ENCODE assay signal across 12 cellular contexts in the genomic region with DNA sequence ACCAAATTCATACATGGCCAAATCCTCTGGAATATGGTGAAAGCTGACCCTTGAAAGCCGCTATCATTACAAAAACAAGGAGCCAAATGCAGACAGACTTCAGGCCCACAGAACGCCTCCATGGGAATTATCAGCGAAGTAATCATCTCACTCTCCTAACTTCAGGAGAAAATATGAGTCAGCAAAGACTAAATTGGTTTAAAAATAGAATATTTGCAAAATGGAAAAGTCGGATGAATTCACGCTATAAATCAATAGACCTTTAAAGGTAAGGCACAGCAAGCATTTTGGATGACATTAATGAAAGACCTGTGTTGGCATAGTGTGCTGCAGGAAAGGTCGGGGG. TPM values are rescaled to one million over a fixed set of nuclear protein-coding genes. Genes with fewer than 3 reads are reported as not detected.
DNase-seq lines count a peak whose midpoint lies in the region; ATAC-seq, FAIRE-seq and TF ChIP-seq lines count a peak whose summit lies in the region.
"Had no signal": no experiment of that assay in that cellular context is flagged by ENCODE, and none has a peak within 500 bp of the region (broad histone marks: within the 10 kb centered on the region; RNA-seq: fewer than 3 reads in every experiment).

No MANE protein-coding gene starts in this region.

- peak overlapping the region; percentile 39 for H3K4me3 ChIP-seq in AG04449 (ENCODE audit: low read depth, low read length)
- H3K4me3 ChIP-seq in fibroblast of pulmonary artery (replicated peaks; ENCODE audit: low read depth, low read length): no peak overlapping the region
- H3K4me3 ChIP-seq: colonic mucosa had no signal

- DNase-seq in AG04449 (ENCODE audit: low read depth, low spot score) (no peak), amniotic epithelial cell (ENCODE audit: low read depth) (peak; percentile 71), fibroblast of pulmonary artery (ENCODE audit: low read depth) (peak; percentile 59), osteocyte (ENCODE audit: extremely low spot score, unreplicated experiment) (no peak), iPS-NIHi11 (ENCODE audit: low spot score) (no peak), SW 1271 (lab: John Stamatoyannopoulos, UW) (no peak), D721Med (ENCODE audit: insufficient read length, low spot score) (no peak)
- DNase-seq: activated CD4-positive, alpha-beta T cell treated with anti-CD3 and anti-CD28 coated beads for 48 hours; activated effector memory CD4-positive, alpha-beta T cell treated with anti-CD3 and anti-CD28 coated beads, Interleukin-2, amount 50 U/mL, for 16 hours; colonic mucosa had no signal

- no peaks in the 10 kb centered on the region for H3K9me3 Mint-ChIP-seq in osteocyte (ENCODE audit: unreplicated experiment)

- CTCF ChIA-PET in AG04449 (lab: Yijun Ruan, JAX): no interaction called here

- TF ChIP-seq CTCF in AG04449 (IDR thresholded peaks at IDR 0.05; ENCODE audit: insufficient read depth, low read length, missing control alignments) (no peak), fibroblast of pulmonary artery (IDR thresholded peaks at IDR 0.05; ENCODE audit: low read length, missing control alignments) (no peak), osteocyte (IDR thresholded peaks at IDR 0.05) (no peak), D721Med (IDR thresholded peaks at IDR 0.05; ENCODE audit: insufficient read depth, missing control alignments) (no peak)

- ATAC-seq in HG03571 (IDR thresholded peaks at IDR 0.05; ENCODE audit: unreplicated experiment): no peak

- peak overlapping the region; percentile 90 for H3K27ac Mint-ChIP-seq in osteocyte (ENCODE audit: unreplicated experiment)

- H3K27me3 Mint-ChIP-seq in osteocyte (ENCODE audit: unreplicated experiment): no peaks in the 10 kb centered on the region

- peak overlapping the region; percentile 66 for H3K4me3 Mint-ChIP-seq in osteocyte (ENCODE audit: unreplicated experiment)

- no peaks in the 10 kb centered on the region for H3K36me3 Mint-ChIP-seq in osteocyte (ENCODE audit: unreplicated experiment)

- POLR2A ChIA-PET in AG04449 (lab: Yijun Ruan, JAX): no interaction called here

- no peak for FAIRE-seq in D721Med (lab: Jason Lieb, UNC)
- FAIRE-seq: H54 had no signal

- peaks cover 46% of the 10 kb centered on the region for H3K4me1 Mint-ChIP-seq in osteocyte (ENCODE audit: unreplicated experiment)

RNA-seq across cellular contexts. Expression of gene SACS, which starts 5.3 kb away (rescaled TPM):
- total RNA-seq in osteocyte: 32.1 and 33.6 TPM in 2 replicates

Comparison
In these comparisons a context has a peak if more than half of its experiments do, and no peak if none do; other contexts are left out.
1. DNase-seq: peak in amniotic epithelial cell (single experiment) and fibroblast of pulmonary artery (single experiment); none in AG04449 (single experiment), osteocyte (single experiment), iPS-NIHi11 (single experiment), SW 1271 (0 of 2) and D721Med (single experiment).